Comparison of ENCODE assay signal across 9 cellular contexts in genomic region chr5:61933787-61934626, GRCh38.
DNase-seq lines count a peak whose midpoint lies in the region; ATAC-seq, FAIRE-seq and TF ChIP-seq lines count a peak whose summit lies in the region.
"Had no signal": no experiment of that assay in that cellular context is flagged by ENCODE, and none has a peak within 500 bp of the region (broad histone marks: within the 10 kb centered on the region; RNA-seq: fewer than 3 reads in every experiment).

No MANE protein-coding gene starts in this region.

- H3K4me1 Mint-ChIP-seq in endothelial cell (ENCODE audit: unreplicated experiment), result no peaks in the 10 kb centered on the region

- H3K27ac ChIP-seq in A549 (no peak overlapping the region), PC-3 (ENCODE audit: low read length) (no peak overlapping the region), muscle layer of duodenum (ENCODE audit: low read length) (no peak overlapping the region)

- CTCF ChIA-PET in A549 (lab: Yijun Ruan, JAX) (interaction anchor here (0.6 to 2.5 kb wide), 21 partner anchors 10 to 1264 kb away, joined by 3 to 14 read pairs (median 3); no protein-coding TSS in a partner anchor), PC-3 (lab: Charles Lee) (interaction anchor here (0.7 kb wide), 1 partner anchor 181 kb away, joined by 4 read pairs; no protein-coding TSS in a partner anchor)

- no peaks in the 10 kb centered on the region for H3K36me3 ChIP-seq in PC-3 (ENCODE audit: low read depth, low read length)
- no peaks in the 10 kb centered on the region for H3K36me3 ChIP-seq in muscle layer of duodenum (ENCODE audit: control insufficient read depth in 1 of 2, insufficient read depth in 2 of 2, low read length in 2 of 2)

- FAIRE-seq in A549 (lab: Jason Lieb, UNC), result peak; percentile 72
- FAIRE-seq: endometrium had no signal

- H3K9me3 Mint-ChIP-seq in endothelial cell (ENCODE audit: unreplicated experiment), result no peaks in the 10 kb centered on the region

- H3K27me3 ChIP-seq in PC-3 (ENCODE audit: low read length), result no peaks in the 10 kb centered on the region
- H3K27me3 ChIP-seq in muscle layer of duodenum (ENCODE audit: low read depth, low read length), result no peaks in the 10 kb centered on the region

- no peaks in the 10 kb centered on the region for H4K20me1 ChIP-seq in PC-3 (ENCODE audit: low read length)

- ATAC-seq in A549 (peak; percentile 85 to 88), PC-3 (peak; percentile 54)

- no peaks in the 10 kb centered on the region for H3K9me2 ChIP-seq in PC-3 (replicated peaks; ENCODE audit: low read length)

- H3K4me1 ChIP-seq in A549 (no peaks in the 10 kb centered on the region), PC-3 (ENCODE audit: insufficient read depth, low read length) (no peaks in the 10 kb centered on the region), muscle layer of duodenum (ENCODE audit: control insufficient read depth in 1 of 2, insufficient read depth in 2 of 2, low read length in 2 of 2) (no peaks in the 10 kb centered on the region)

- no peak overlapping the region for H3K4me3 Mint-ChIP-seq in endothelial cell (ENCODE audit: unreplicated experiment)

- in situ Hi-C loops in KBM-7 (cut with MboI; ENCODE audit: low pct_unique_long_range_greater_than_20kb, low sequenced_read_pairs), result no loop called here

- TF ChIP-seq EP300 in A549 (IDR thresholded peaks at IDR 0.05), result no peak

- no peak overlapping the region for H3K27ac Mint-ChIP-seq in endothelial cell (ENCODE audit: unreplicated experiment)

- H3K79me2 ChIP-seq in PC-3 (ENCODE audit: low read length), result no peaks in the 10 kb centered on the region

- intact Hi-C loops in PC-3 (cut with micrococcal nuclease), result loop anchor here (2.0 to 5.0 kb wide), 2 partner anchors 602 to 975 kb away; partner anchors contain the start of gene ZSWIM6

- no peak overlapping the region for H2AFZ ChIP-seq in PC-3 (ENCODE audit: low read length)

- H3K9me3 ChIP-seq in A549 (no peaks in the 10 kb centered on the region), PC-3 (ENCODE audit: low read length) (no peaks in the 10 kb centered on the region), muscle layer of duodenum (ENCODE audit: control insufficient read depth in 1 of 2, low read length in 2 of 2) (no peaks in the 10 kb centered on the region)

- no peaks in the 10 kb centered on the region for H3K36me3 Mint-ChIP-seq in endothelial cell (ENCODE audit: low read depth, unreplicated experiment)

- H3K4me2 ChIP-seq in A549 (peak overlapping the region; percentile 36; the same call in 1 of the 3 replicates), PC-3 (ENCODE audit: low read length) (no peak overlapping the region)

- DNase-seq in A549 (ENCODE audit: low read depth in 1 of 2, low spot score in 1 of 2) (peak; percentile 27 to 76), GM04504 (ENCODE audit: low read depth) (peak; percentile 6), KBM-7 (peak; percentile 51), PC-3 (peak; percentile 68), endothelial cell (ENCODE audit: low spot score) (peak; percentile 74)
- DNase-seq in activated CD4-positive, CD25-positive, alpha-beta regulatory T cell treated with anti-CD3 and anti-CD28 coated beads, Interleukin-2, amount 50 U/mL, for 72 hours, result no peak
- no peak for DNase-seq in activated effector memory CD4-positive, alpha-beta T cell treated with Interleukin-2 at 50 U/mL for 16 hours

- H3K4me3 ChIP-seq in A549 (no peak overlapping the region), PC-3 (ENCODE audit: low read length) (no peak overlapping the region), muscle layer of duodenum (ENCODE audit: low read depth in 1 of 2, low read length in 2 of 2) (peak overlapping the region; percentile 12 to 30)

- H3K9ac ChIP-seq in PC-3 (ENCODE audit: low read length), result no peak overlapping the region

- TF ChIP-seq CTCF in A549 (IDR thresholded peaks at IDR 0.05) (peak; percentile 80), PC-3 (conservative IDR thresholded peaks at IDR 0.05; ENCODE audit: low read depth, low read length) (peak; percentile 71), endothelial cell (IDR thresholded peaks at IDR 0.05; ENCODE audit: unreplicated experiment) (peak; percentile 51)

- peak; percentile 88 to 92 for TF ChIP-seq RAD21 in A549 (conservative IDR thresholded peaks at IDR 0.05 in 1 of 2, IDR thresholded peaks at IDR 0.05 in 1 of 2)

- no peaks in the 10 kb centered on the region for H3F3A ChIP-seq in PC-3 (ENCODE audit: low read length, unreplicated experiment)

- H3K27me3 Mint-ChIP-seq in endothelial cell (ENCODE audit: unreplicated experiment), result no peaks in the 10 kb centered on the region

- TF ChIP-seq POLR2A in A549 (IDR thresholded peaks at IDR 0.05; ENCODE audit: low read length), result no peak

- POLR2A ChIA-PET in A549 (lab: Yijun Ruan, JAX) (interaction anchor here (1.2 kb wide), 1 partner anchor 450 kb away, joined by 3 read pairs; no protein-coding TSS in a partner anchor), PC-3 (lab: Charles Lee; ENCODE audit: unreplicated experiment) (no interaction called here)

- WGBS in A549 (ENCODE audit: missing lambda C conversion rate), result 44% methylated on average over 4 of the region's 4 CpGs

- no TSS peak for BruUV-seq in PC-3 (replicated peaks; lab: Mats Ljungman, UMichigan)

TF ChIP-seq in A549, 52 proteins besides CTCF, POLR2A, EP300 and RAD21:
- no peak for TF ChIP-seq RARB (CRISPR knock-in tag; IDR thresholded peaks at IDR 0.05)
- peak; percentile 80 for TF ChIP-seq SMC3 (IDR thresholded peaks at IDR 0.05)
- no peak for TF ChIP-seq SREBF2 (IDR thresholded peaks at IDR 0.05)
- TF ChIP-seq HOXB5 (CRISPR knock-in tag; IDR thresholded peaks at IDR 0.05), result peak; percentile 83
- TF ChIP-seq JUN (IDR thresholded peaks at IDR 0.05), result no peak
- TF ChIP-seq ATOH8 (CRISPR knock-in tag; IDR thresholded peaks at IDR 0.05; ENCODE audit: low read depth), result no peak
- no peak for TF ChIP-seq BHLHE40 (IDR thresholded peaks at IDR 0.05; ENCODE audit: low read depth, low read length)
- no peak for TF ChIP-seq ZSCAN20 (CRISPR knock-in tag; IDR thresholded peaks at IDR 0.05)
- TF ChIP-seq REST (IDR thresholded peaks at IDR 0.05), result no peak

Comparison
In these comparisons a context has a peak if more than half of its experiments do, and no peak if none do; other contexts are left out.
1. DNase-seq: peak in A549 (2 of 2), GM04504 (single experiment), KBM-7 (single experiment), PC-3 (single experiment) and endothelial cell (single experiment); none in activated CD4-positive, CD25-positive, alpha-beta regulatory T cell treated with anti-CD3 and anti-CD28 coated beads, Interleukin-2, amount 50 U/mL, for 72 hours (single experiment) and activated effector memory CD4-positive, alpha-beta T cell treated with Interleukin-2 at 50 U/mL for 16 hours (single experiment).
2. H3K4me3 ChIP-seq: peak in muscle layer of duodenum (2 of 2); none in A549 (single experiment) and PC-3 (single experiment).
3. Peak in every context shown above with its lines, with median percentiles within 50 percentile points of each other: CTCF ChIP-seq.